ENCODE assay signal across 11 cellular contexts in genomic region chr15:31332020-31332680, GRCh38. TPM values are rescaled to one million over a fixed set of nuclear protein-coding genes. Genes with fewer than 3 reads are reported as not detected.
DNase-seq lines count a peak whose midpoint lies in the region; ATAC-seq and TF ChIP-seq lines count a peak whose summit lies in the region.
"Had no signal": no experiment of that assay in that cellular context is flagged by ENCODE, and none has a peak within 500 bp of the region (broad histone marks: within the 10 kb centered on the region; RNA-seq: fewer than 3 reads in every experiment).

No MANE protein-coding gene starts in this region.

- H3K36me3 Mint-ChIP-seq in T-helper 1 cell treated with Interleukin-12 subunit alpha and Interleukin-12 subunit beta and Interleukin-4 antibody, amounts not matched to agents 30 μg/mL and 1 μg/mL, for 36 hours (ENCODE audit: low read depth): peaks cover 38% of the 10 kb centered on the region

- H3K9ac ChIP-seq in smooth muscle cell (ENCODE audit: low read depth): no peak overlapping the region

- no peaks in the 10 kb centered on the region for H3K9me3 Mint-ChIP-seq in T-helper 1 cell treated with Interleukin-12 subunit alpha and Interleukin-12 subunit beta and Interleukin-4 antibody, amounts not matched to agents 30 μg/mL and 1 μg/mL, for 36 hours

- H3K9me3 ChIP-seq in smooth muscle cell (replicated peaks; ENCODE audit: low read depth): no peaks in the 10 kb centered on the region
- H3K9me3 ChIP-seq: uterus had no signal

- peak overlapping the region; percentile 43 for H3K27ac ChIP-seq in cingulate gyrus (ENCODE audit: low read depth, low read length)
- no peak overlapping the region for H3K27ac ChIP-seq in smooth muscle cell (ENCODE audit: low read depth)

- H3K4me3 ChIP-seq in NB4 (ENCODE audit: low read depth, low read length): no peak overlapping the region
- H3K4me3 ChIP-seq in smooth muscle cell: no peak overlapping the region
- H3K4me3 ChIP-seq: K562, uterus had no signal

- no peak for TF ChIP-seq POLR2A in NB4 (IDR thresholded peaks at IDR 0.05; ENCODE audit: extremely low read depth, insufficient read length)

- peak overlapping the region; percentile 96 for H3K4me3 Mint-ChIP-seq in T-helper 1 cell treated with Interleukin-12 subunit alpha and Interleukin-12 subunit beta and Interleukin-4 antibody, amounts not matched to agents 30 μg/mL and 1 μg/mL, for 36 hours

- H3K79me2 ChIP-seq in smooth muscle cell (ENCODE audit: low read depth): peaks cover 92% of the 10 kb centered on the region

- H3K4me2 ChIP-seq in smooth muscle cell: peak overlapping the region; percentile 30

- no peaks in the 10 kb centered on the region for H3K27me3 Mint-ChIP-seq in T-helper 1 cell treated with Interleukin-12 subunit alpha and Interleukin-12 subunit beta and Interleukin-4 antibody, amounts not matched to agents 30 μg/mL and 1 μg/mL, for 36 hours (ENCODE audit: low read depth)

- no peak for TF ChIP-seq CTCF in NB4 (IDR thresholded peaks at IDR 0.05; ENCODE audit: low read depth, low read length)
- TF ChIP-seq CTCF in smooth muscle cell (IDR thresholded peaks at IDR 0.05; ENCODE audit: borderline replicate concordance, insufficient read depth, poor library complexity, severe bottlenecking): no peak

- H3K4me1 Mint-ChIP-seq in T-helper 1 cell treated with Interleukin-12 subunit alpha and Interleukin-12 subunit beta and Interleukin-4 antibody, amounts not matched to agents 30 μg/mL and 1 μg/mL, for 36 hours (ENCODE audit: low read depth): peaks cover 77% of the 10 kb centered on the region

- no peak for ATAC-seq in esophagus mucosa
- ATAC-seq: K562 had no signal

- no peak overlapping the region for H2AFZ ChIP-seq in smooth muscle cell (ENCODE audit: low read depth)

- no peaks in the 10 kb centered on the region for H3K36me3 ChIP-seq in smooth muscle cell (ENCODE audit: low read depth)
- H3K36me3 ChIP-seq: uterus had no signal

- H4K20me1 ChIP-seq in smooth muscle cell (ENCODE audit: low read depth): peaks cover 92% of the 10 kb centered on the region

- peak overlapping the region; percentile 73 for H3K27ac Mint-ChIP-seq in T-helper 1 cell treated with Interleukin-12 subunit alpha and Interleukin-12 subunit beta and Interleukin-4 antibody, amounts not matched to agents 30 μg/mL and 1 μg/mL, for 36 hours

- DNase-seq in T-helper 1 cell (no peak), NB4 (ENCODE audit: low read depth) (peak; percentile 61), smooth muscle cell (lab: John Stamatoyannopoulos, UW; ENCODE audit: unreplicated experiment) (no peak), LoVo (ENCODE audit: low spot score) (no peak), NCI-H187 treated with DMSO at 0.1 percent for 48 hours (lab: John Stamatoyannopoulos, UW) (no peak)
- DNase-seq: NCI-H526, uterus had no signal

- no peaks in the 10 kb centered on the region for H3F3A ChIP-seq in smooth muscle cell (ENCODE audit: low read depth)

- H3K27me3 ChIP-seq in smooth muscle cell (ENCODE audit: low read depth): no peaks in the 10 kb centered on the region
- H3K27me3 ChIP-seq: uterus had no signal

- H3K4me1 ChIP-seq in smooth muscle cell (ENCODE audit: low read depth): peaks cover 10% of the 10 kb centered on the region

- WGBS in smooth muscle cell (ENCODE audit: low lambda C conversion rate): 74% methylated on average over 9 of the region's 9 CpGs

RNA-seq across cellular contexts. Expression of gene KLF13, which starts 5.5 kb away (rescaled TPM):
- total RNA-seq in smooth muscle cell (74.2 and 77.4 TPM in 2 replicates), esophagus mucosa (42.7 TPM)
- 42.1 and 58.0 TPM in 2 replicates for polyA plus RNA-seq in smooth muscle cell
